ENCODE assay signal across 36 cellular contexts in the genomic region with DNA sequence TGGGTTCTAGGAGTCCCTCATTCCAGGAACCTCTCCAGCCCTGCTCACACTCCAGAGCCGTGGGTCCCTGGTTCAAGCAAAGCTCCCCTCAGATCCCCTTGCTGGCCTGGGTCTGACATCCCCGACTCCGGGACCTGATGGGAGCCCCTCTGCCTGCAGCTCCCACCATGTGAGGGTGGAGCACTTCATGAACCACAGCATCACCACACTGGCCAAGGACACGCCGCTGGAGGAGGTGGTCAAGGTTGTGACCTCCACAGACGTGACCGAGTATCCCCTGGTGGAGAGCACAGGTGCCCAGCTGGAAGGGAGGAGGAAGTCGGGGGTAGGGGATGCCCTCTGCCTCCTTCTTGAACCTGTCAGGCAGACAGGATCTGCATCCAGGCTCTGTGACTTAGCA. TPM values are rescaled to one million over a fixed set of nuclear protein-coding genes. Genes with fewer than 3 reads are reported as not detected.
"Had no signal": no experiment of that assay in that cellular context is flagged by ENCODE, and none has a peak within 500 bp of the region (broad histone marks: within the 10 kb centered on the region; RNA-seq: fewer than 3 reads in every experiment).

No MANE protein-coding gene starts in this region.

- H3K27me3 ChIP-seq: esophagus muscularis mucosa, gastroesophageal sphincter, hepatocyte, pancreas, sigmoid colon, thyroid gland, vagina had no signal

- H3K36me3 ChIP-seq: esophagus muscularis mucosa, gastroesophageal sphincter, heart left ventricle, pancreas, sigmoid colon, stomach, thyroid gland, vagina had no signal

- FAIRE-seq: endothelial cell of umbilical vein, kidney, pancreas had no signal

- H3K4me2 ChIP-seq: hepatocyte had no signal

- H3K79me2 ChIP-seq: hepatocyte had no signal

- H3K27ac ChIP-seq: coronary artery, esophagus muscularis mucosa, foreskin keratinocyte, gastroesophageal sphincter, heart left ventricle, hepatocyte, pancreas, sigmoid colon, stomach, thyroid gland, vagina had no signal

- ATAC-seq: foreskin keratinocyte; gastroesophageal sphincter; heart left ventricle; left lobe of liver; natural killer cell; pancreas; stimulated activated effector memory CD8-positive, alpha-beta T cell treated with anti-CD3 and anti-CD28 coated beads, Interleukin-12 subunit alpha, Interleukin-12 subunit beta, amount 100 ng/mL, for 72 hours had no signal

- H3K4me1 ChIP-seq: foreskin keratinocyte had no signal

- H2AFZ ChIP-seq: hepatocyte had no signal

- H3K4me3 ChIP-seq: coronary artery, esophagus muscularis mucosa, gastroesophageal sphincter, heart left ventricle, hepatocyte, lung, pancreas, sigmoid colon, stomach, thyroid gland, vagina had no signal

- H3K9me3 ChIP-seq: esophagus muscularis mucosa, gastroesophageal sphincter, heart left ventricle, pancreas, sigmoid colon, stomach, thyroid gland, vagina had no signal

- DNase-seq: dermis blood vessel endothelial cell; effector memory CD4-positive, alpha-beta T cell; foreskin keratinocyte; heart left ventricle; kidney; natural killer cell; occipital lobe; retina; sigmoid colon; stimulated activated CD4-positive, alpha-beta T cell treated with anti-CD3 and anti-CD28 coated beads, Interleukin-2, amount 100 ng/mL, for 24 hours; stimulated activated CD4-positive, alpha-beta T cell treated with anti-CD3 and anti-CD28 coated beads, Interleukin-4, amount 100 ng/mL, for 24 hours; stimulated activated naive CD4-positive, alpha-beta T cell treated with Interleukin-2 at 50 U/mL for 16 hours; stomach; thyroid gland; trophoblast cell had no signal

RNA-seq across cellular contexts. Expression of a gene that starts 9.7 kb away (rescaled TPM):
- total RNA-seq: dermis blood vessel endothelial cell, endothelial cell of umbilical vein, epithelial cell of proximal tubule, foreskin keratinocyte, liver, mononuclear cell, occipital lobe, pulmonary artery endothelial cell, temporal lobe had no signal
- polyA plus RNA-seq: endothelial cell of umbilical vein, fibroblast of lung, foreskin keratinocyte, liver, neural cell had no signal

RNA-seq across cellular contexts. Expression of a gene that starts 12.0 kb away (rescaled TPM):
- total RNA-seq: endothelial cell of umbilical vein, foreskin keratinocyte, left lobe of liver, liver, mononuclear cell, natural killer cell, skeletal muscle tissue, vagina had no signal
- polyA plus RNA-seq: foreskin keratinocyte, liver, neural cell had no signal

RNA-seq across cellular contexts. Expression of a gene that starts 13.7 kb away (rescaled TPM):
- total RNA-seq: dermis blood vessel endothelial cell, endothelial cell of umbilical vein, epithelial cell of proximal tubule, foreskin keratinocyte, mononuclear cell, natural killer cell, occipital lobe, pulmonary artery endothelial cell, temporal lobe had no signal
- polyA plus RNA-seq: endothelial cell of umbilical vein, foreskin keratinocyte, neural cell had no signal

RNA-seq across cellular contexts. Expression of a gene that starts 27.5 kb away (rescaled TPM):
- total RNA-seq: endothelial cell of umbilical vein, epithelial cell of proximal tubule, esophagus muscularis mucosa, fibroblast of lung, foreskin keratinocyte, gastroesophageal sphincter, hepatocyte, left lobe of liver, liver, lung, mononuclear cell, natural killer cell, pancreas, posterior vena cava, pulmonary artery endothelial cell, sigmoid colon, skeletal muscle tissue, stomach, subcutaneous adipose tissue, ureter, vagina had no signal
- polyA plus RNA-seq: endothelial cell of umbilical vein, fibroblast of lung, foreskin keratinocyte, hepatocyte, neural cell, pancreas had no signal

RNA-seq across cellular contexts. Expression of a gene that starts 41.9 kb away (rescaled TPM):
- total RNA-seq: dermis blood vessel endothelial cell, endothelial cell of umbilical vein, gastroesophageal sphincter, left lobe of liver, liver, lung, mononuclear cell, natural killer cell, skeletal muscle tissue, stomach had no signal
- polyA plus RNA-seq: lung had no signal
